In genomic region chr17:29622337-29623282, GRCh38 we compare ENCODE assay signal across 8 cellular contexts. TPM values are rescaled to one million over a fixed set of nuclear protein-coding genes. Genes with fewer than 3 reads are reported as not detected.
DNase-seq lines count a peak whose midpoint lies in the region; ATAC-seq and TF ChIP-seq lines count a peak whose summit lies in the region.

Gene CORO6, minus strand, starts transcription at chr17:29622912. Its CDS starts 1,491 bp downstream, at chr17:29621421.

- H3K4me2 ChIP-seq in HCT116 (ENCODE audit: low read length): peak within 1 kb of the TSS; percentile 97

- ATAC-seq in HCT116: peak; percentile 61
- peak; percentile 76 for ATAC-seq in naive thymus-derived CD4-positive, alpha-beta T cell
- ATAC-seq in HG03521 (IDR thresholded peaks at IDR 0.05; ENCODE audit: unreplicated experiment): no peak

- no peaks in the 10 kb centered on the region for H3K9me3 ChIP-seq in HCT116 (ENCODE audit: control insufficient read depth in 1 of 2, insufficient read depth in 1 of 2, low read depth in 1 of 2, low read length in 2 of 2)
- no peaks in the 10 kb centered on the region for H3K9me3 ChIP-seq in naive thymus-derived CD4-positive, alpha-beta T cell (ENCODE audit: control insufficient read depth in 2 of 3, low read length in 3 of 3)
- H3K9me3 ChIP-seq in thyroid gland: no peaks in the 10 kb centered on the region

- TF ChIP-seq POLR2A in HCT116 (IDR thresholded peaks at IDR 0.05; ENCODE audit: borderline replicate concordance, extremely low read depth, insufficient read depth, insufficient read length): no peak
- TF ChIP-seq POLR2A in thyroid gland (IDR thresholded peaks at IDR 0.05): peak in 1 of 2 donors; percentile 79

- peaks cover 0 to 10% (median 0%) of the 10 kb centered on the region in 5 donors for H3K27me3 Mint-ChIP-seq in naive thymus-derived CD4-positive, alpha-beta T cell

- peak within 1 kb of the TSS; percentile 63 to 85 (median 78) for H3K4me3 Mint-ChIP-seq in naive thymus-derived CD4-positive, alpha-beta T cell

- no TSS peak for BruUV-seq in HCT116 (replicated peaks; lab: Mats Ljungman, UMichigan)

- H3K27ac Mint-ChIP-seq in naive thymus-derived CD4-positive, alpha-beta T cell: peak within 1 kb of the TSS; percentile 13 to 88 (median 56)

- no peaks in the 10 kb centered on the region for H3K27me3 ChIP-seq in HCT116 (ENCODE audit: insufficient read depth, low read length)
- no peaks in the 10 kb centered on the region for H3K27me3 ChIP-seq in naive thymus-derived CD4-positive, alpha-beta T cell (ENCODE audit: control insufficient read depth in 2 of 2, insufficient read depth in 2 of 2, low read length in 2 of 2)
- no peaks in the 10 kb centered on the region for H3K27me3 ChIP-seq in thyroid gland

- peaks cover 0 to 4% (median 0%) of the 10 kb centered on the region in 5 donors for H3K36me3 Mint-ChIP-seq in naive thymus-derived CD4-positive, alpha-beta T cell

- peaks cover 49 to 80% of the 10 kb centered on the region in 2 experiments for H3K4me1 ChIP-seq in HCT116 (ENCODE audit: control insufficient read depth in 1 of 2, insufficient read depth in 2 of 2, low read length in 2 of 2)
- peaks cover 6 to 15% of the 10 kb centered on the region in 2 donors for H3K4me1 ChIP-seq in naive thymus-derived CD4-positive, alpha-beta T cell (ENCODE audit: control insufficient read depth in 2 of 2, insufficient read depth in 2 of 2, low read length in 2 of 2)
- H3K4me1 ChIP-seq in thyroid gland: peaks cover 16 to 75% of the 10 kb centered on the region in 2 donors

- intact Hi-C loops in HCT116 (cut with micrococcal nuclease): no loop called here
- intact Hi-C loops in naive thymus-derived CD4-positive, alpha-beta T cell (cut with micrococcal nuclease): no loop called here
- intact Hi-C loops in thyroid gland (cut with DNase I): no loop called here

- RAD21 ChIA-PET in HCT116 (lab: Charles Lee; ENCODE audit: low non-redundant PET in 1 of 2, low total read pairs in 2 of 2, uncharacterized antibody in 2 of 2, unreplicated experiment in 2 of 2): interaction anchor here (0.8 kb wide), 2 partner anchors 17 kb away, joined by 3 read pairs; no protein-coding TSS in a partner anchor

- H3K36me3 ChIP-seq in HCT116 (ENCODE audit: control insufficient read depth in 1 of 2, insufficient read depth in 2 of 2, low read length in 2 of 2) (no peaks in the 10 kb centered on the region), thyroid gland (no peaks in the 10 kb centered on the region)
- no peaks in the 10 kb centered on the region for H3K36me3 ChIP-seq in naive thymus-derived CD4-positive, alpha-beta T cell (ENCODE audit: control insufficient read depth in 2 of 3, insufficient read depth in 3 of 3, low read length in 3 of 3)

- H3K4me1 Mint-ChIP-seq in naive thymus-derived CD4-positive, alpha-beta T cell: peaks cover 12 to 46% (median 35%) of the 10 kb centered on the region in 7 donors

- 12 to 21% methylated on average over 26 to 36 of the region's 77 CpGs for WGBS in thyroid gland, 2 donors

- H3K27ac ChIP-seq in HCT116 (ENCODE audit: low read depth, low read length) (peak within 1 kb of the TSS; percentile 25; the same call in 1 of the 2 replicates), thyroid gland (peak within 1 kb of the TSS in 2 of 3 donors; percentile 41 to 50)
- peak within 1 kb of the TSS; percentile 27 for H3K27ac ChIP-seq in naive thymus-derived CD4-positive, alpha-beta T cell (ENCODE audit: low read depth, low read length)

- peak within 1 kb of the TSS; percentile 72 for H3K9ac ChIP-seq in HCT116 (ENCODE audit: low read length)

- no peaks in the 10 kb centered on the region for H3K9me3 Mint-ChIP-seq in naive thymus-derived CD4-positive, alpha-beta T cell

- TF ChIP-seq RAD21 in HCT116 (IDR thresholded peaks at IDR 0.05; ENCODE audit: low read depth): no peak

- H3K79me2 ChIP-seq in HCT116 (ENCODE audit: insufficient read depth, low read length): no peaks in the 10 kb centered on the region

- CTCF ChIA-PET in HCT116 (lab: Charles Lee): interaction anchor here (1.1 to 1.6 kb wide), 4 partner anchors 17 to 471 kb away, joined by 3 to 4 read pairs (median 3); no protein-coding TSS in a partner anchor
- CTCF ChIA-PET in naive thymus-derived CD4-positive, alpha-beta T cell (lab: Charles Lee): interaction anchor here (0.8 to 1.1 kb wide), 2 partner anchors 17 to 20 kb away, joined by 3 read pairs; no protein-coding TSS in a partner anchor

- no peaks in the 10 kb centered on the region for H3K9me2 ChIP-seq in HCT116 (ENCODE audit: insufficient read depth)

- TF ChIP-seq CTCF in HCT116 (IDR thresholded peaks at IDR 0.05 in 2 of 3, conservative IDR thresholded peaks at IDR 0.05 in 1 of 3; ENCODE audit: borderline replicate concordance in 1 of 3, insufficient read depth in 1 of 3, low read depth in 2 of 3, low read length in 2 of 3): no peak
- TF ChIP-seq CTCF in fibroblast of mammary gland (conservative IDR thresholded peaks at IDR 0.05; ENCODE audit: control insufficient read depth, insufficient read depth, low read depth, low read length): no peak
- no peak for TF ChIP-seq CTCF in thyroid gland (IDR thresholded peaks at IDR 0.05)

- POLR2A ChIA-PET in HCT116 (lab: Charles Lee): interaction anchor here (1.6 kb wide), 1 partner anchor 30 kb away, joined by 4 read pairs; no protein-coding TSS in a partner anchor
- POLR2A ChIA-PET in naive thymus-derived CD4-positive, alpha-beta T cell (lab: Charles Lee): interaction anchor here (0.8 to 1.0 kb wide), 5 partner anchors 9 to 155 kb away, joined by 3 to 5 read pairs (median 3); no protein-coding TSS in a partner anchor

- peak within 1 kb of the TSS; percentile 31 for H2AFZ ChIP-seq in HCT116 (ENCODE audit: low read depth, low read length, poor library complexity, severe bottlenecking)

- H3K4me3 ChIP-seq in HCT116 (replicated peaks in 1 of 2; ENCODE audit: low read depth in 1 of 2, low read length in 2 of 2) (peak within 1 kb of the TSS; percentile 70 to 80), fibroblast of mammary gland (ENCODE audit: control insufficient read depth, low read depth, low read length) (peak within 1 kb of the TSS; percentile 62), thyroid gland (replicated peaks in 1 of 3) (peak within 1 kb of the TSS; percentile 51 to 83 (median 80))
- H3K4me3 ChIP-seq in naive thymus-derived CD4-positive, alpha-beta T cell (ENCODE audit: low read length): peak within 1 kb of the TSS; percentile 68

- peak; percentile 12 for DNase-seq in DMS53 treated with DMSO at 0.1 percent for 48 hours (lab: John Stamatoyannopoulos, UW; ENCODE audit: unreplicated experiment)
- no peak for DNase-seq in HCT116 (ENCODE audit: low read depth, low spot score)
- DNase-seq in NCI-H82 treated with DMSO at 0.1 percent for 48 hours (lab: John Stamatoyannopoulos, UW; ENCODE audit: unreplicated experiment): peak; percentile 12
- peak; percentile 55 for DNase-seq in activated T-helper 1 cell treated with Interleukin-2 at 50 U/mL for 16 hours (ENCODE audit: low read depth)
- no peak for DNase-seq in fibroblast of mammary gland (ENCODE audit: low read depth)
- DNase-seq in naive thymus-derived CD4-positive, alpha-beta T cell: peak; percentile 49 to 78 (median 63)
- peak; percentile 47 to 52 for DNase-seq in thyroid gland

- H4K20me1 ChIP-seq in HCT116 (ENCODE audit: insufficient read depth): no peaks in the 10 kb centered on the region

TF ChIP-seq in HCT116, 20 proteins besides CTCF, POLR2A, EP300 and RAD21:
- TF ChIP-seq MAX (IDR thresholded peaks at IDR 0.05): no peak
- peak; percentile 10 for TF ChIP-seq YY1 (IDR thresholded peaks at IDR 0.05; ENCODE audit: extremely low read depth, insufficient replicate concordance, low read depth, low read length)
- TF ChIP-seq SRF (IDR thresholded peaks at IDR 0.05; ENCODE audit: low read depth): no peak
- peak; percentile 57 for TF ChIP-seq POLR2AphosphoS5 (IDR thresholded peaks at IDR 0.05; ENCODE audit: low read depth, low read length)
- TF ChIP-seq ZFX (IDR thresholded peaks at IDR 0.05): no peak

RNA-seq across cellular contexts. Expression of gene CORO6, which starts in this region (rescaled TPM):
- 8.7 TPM for total RNA-seq in HCT116 (2021; ENCODE audit: unreplicated experiment)
- 9.3 and 11.9 TPM in 2 replicates for polyA plus RNA-seq in HCT116 (2012)
- 1 to 10 TPM; 1.4 to 3.1 (median 1.7) TPM for total RNA-seq in naive thymus-derived CD4-positive, alpha-beta T cell
- under 1 TPM; 0.15 to 0.35 TPM for polyA plus RNA-seq in naive thymus-derived CD4-positive, alpha-beta T cell
- 100 to 1,000 TPM in 2 of 4 donors, 10 to 100 TPM in 2; 65.3 to 161 (median 99.2) TPM for total RNA-seq in thyroid gland

Comparison
In these comparisons a context has a peak if more than half of its experiments do, and no peak if none do; other contexts are left out.
1. DNase-seq: peak in DMS53 treated with DMSO at 0.1 percent for 48 hours (single experiment), NCI-H82 treated with DMSO at 0.1 percent for 48 hours (single experiment), activated T-helper 1 cell treated with Interleukin-2 at 50 U/mL for 16 hours (single experiment), naive thymus-derived CD4-positive, alpha-beta T cell (9 of 9) and thyroid gland (2 of 2); none in HCT116 (single experiment) and fibroblast of mammary gland (single experiment).
2. Peak in every context shown above with its lines, with median percentiles within 50 percentile points of each other: H3K27ac ChIP-seq and H3K4me3 ChIP-seq.